In the genomic region with DNA sequence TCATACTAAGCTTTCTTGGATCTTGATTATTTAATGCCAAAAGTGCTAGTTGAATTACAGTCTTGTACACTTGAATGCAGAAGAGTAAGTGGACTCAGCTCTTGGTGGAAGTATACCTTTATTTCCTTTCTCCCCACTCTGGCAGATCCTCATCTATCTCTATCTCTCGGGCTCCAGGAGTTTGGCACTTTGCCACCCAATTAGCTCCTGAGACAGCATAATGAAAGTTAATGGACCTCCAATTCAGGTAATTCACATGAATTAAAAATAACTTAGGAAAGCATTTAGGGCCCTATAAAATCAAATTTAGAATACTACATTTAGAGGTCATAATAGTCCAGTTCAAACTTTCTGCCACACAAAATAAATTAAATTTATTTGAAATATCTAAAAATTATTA, we compare ENCODE assay signal across 22 cellular contexts.
"Had no signal": no experiment of that assay in that cellular context is flagged by ENCODE, and none has a peak within 500 bp of the region (broad histone marks: within the 10 kb centered on the region; RNA-seq: fewer than 3 reads in every experiment).

No MANE protein-coding gene starts in this region.

- H3K4me3 ChIP-seq: colonic mucosa, dorsolateral prefrontal cortex, esophagus muscularis mucosa, gastrocnemius medialis, left ventricle myocardium inferior, thoracic aorta, vagina had no signal

- ATAC-seq: effector memory CD8-positive, alpha-beta T cell; gastrocnemius medialis; natural killer cell treated with Interleukin-12 subunit alpha and Interleukin-12 subunit beta and Interleukin-15 and Interleukin-18, amount 100 ng/mL, for 72 hours; WTC11 had no signal

- DNase-seq: activated CD4-positive, alpha-beta T cell treated with anti-CD3 and anti-CD28 coated beads, Interleukin-2, amount 50 U/mL, for 4 hours; activated naive CD4-positive, alpha-beta T cell treated with Interleukin-2 at 50 U/mL for 16 hours; activated naive CD8-positive, alpha-beta T cell treated with anti-CD3 and anti-CD28 coated beads, Interleukin-2, amount 10 ng/mL, durations not matched to agents 7 days and 5 days; activated T-cell treated with anti-CD3 and anti-CD28 coated beads, Interleukin-2, amount 50 U/mL, for 48 hours; amniotic stem cell; colonic mucosa; dorsolateral prefrontal cortex; effector memory CD8-positive, alpha-beta T cell; gastrocnemius medialis; hippocampal formation; kidney glomerular epithelial cell; left ventricle myocardium inferior; retina; stimulated activated CD4-positive, alpha-beta T cell treated with anti-CD3 and anti-CD28 coated beads, Interleukin-2, amount 100 ng/mL, for 48 hours; stimulated activated naive CD4-positive, alpha-beta T cell treated with Interleukin-2 at 50 U/mL for 16 hours had no signal

- H3K9me3 ChIP-seq: colonic mucosa, esophagus muscularis mucosa, gastrocnemius medialis, left ventricle myocardium inferior, thoracic aorta, vagina had no signal

- H3K36me3 Mint-ChIP-seq: activated naive CD8-positive, alpha-beta T cell treated with anti-CD3 and anti-CD28 coated beads, Interleukin-2, amount 10 ng/mL, durations not matched to agents 7 days and 5 days had no signal

- H3K36me3 ChIP-seq: colonic mucosa, esophagus muscularis mucosa, gastrocnemius medialis, left ventricle myocardium inferior, thoracic aorta, vagina had no signal

- H3K4me3 Mint-ChIP-seq: activated naive CD8-positive, alpha-beta T cell treated with anti-CD3 and anti-CD28 coated beads, Interleukin-2, amount 10 ng/mL, durations not matched to agents 7 days and 5 days; effector memory CD8-positive, alpha-beta T cell; natural killer cell treated with Interleukin-12 subunit alpha and Interleukin-12 subunit beta and Interleukin-15 and Interleukin-18, amount 100 ng/mL, for 72 hours; type B pancreatic cell; WTC11 had no signal

- H3K27me3 ChIP-seq: colonic mucosa, dorsolateral prefrontal cortex, esophagus muscularis mucosa, gastrocnemius medialis, vagina had no signal

- H3K4me1 Mint-ChIP-seq: activated naive CD8-positive, alpha-beta T cell treated with anti-CD3 and anti-CD28 coated beads, Interleukin-2, amount 10 ng/mL, durations not matched to agents 7 days and 5 days had no signal

- H3K27me3 Mint-ChIP-seq: activated naive CD8-positive, alpha-beta T cell treated with anti-CD3 and anti-CD28 coated beads, Interleukin-2, amount 10 ng/mL, durations not matched to agents 7 days and 5 days; effector memory CD8-positive, alpha-beta T cell; natural killer cell treated with Interleukin-12 subunit alpha and Interleukin-12 subunit beta and Interleukin-15 and Interleukin-18, amount 100 ng/mL, for 72 hours; progenitor cell of endocrine pancreas had no signal

- H3K4me1 ChIP-seq: colonic mucosa, esophagus muscularis mucosa, gastrocnemius medialis, left ventricle myocardium inferior, vagina had no signal

- H3K27ac Mint-ChIP-seq: activated naive CD8-positive, alpha-beta T cell treated with anti-CD3 and anti-CD28 coated beads, Interleukin-2, amount 10 ng/mL, durations not matched to agents 7 days and 5 days; effector memory CD8-positive, alpha-beta T cell; natural killer cell treated with Interleukin-12 subunit alpha and Interleukin-12 subunit beta and Interleukin-15 and Interleukin-18, amount 100 ng/mL, for 72 hours; progenitor cell of endocrine pancreas; type B pancreatic cell; WTC11 had no signal
